1 cellular context compared by ENCODE assay signal in the genomic region with DNA sequence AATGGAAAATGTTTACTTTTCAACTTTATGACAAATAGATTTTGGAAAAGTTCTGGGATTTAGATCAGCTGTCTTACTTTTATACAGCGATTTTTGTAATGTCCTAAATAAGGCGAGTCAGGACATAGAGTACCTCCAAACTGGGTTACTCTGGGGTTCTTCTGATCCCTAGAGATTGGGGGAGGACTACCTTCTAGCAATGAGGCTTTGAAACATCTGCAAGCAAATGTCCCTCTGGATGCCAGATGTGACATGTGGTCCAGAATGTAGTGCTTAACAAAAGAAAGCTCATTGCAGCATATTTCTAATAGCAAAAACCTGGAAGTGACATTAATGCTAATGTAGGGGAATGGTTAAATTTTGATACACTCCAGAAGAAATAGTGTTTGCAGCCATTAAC.
TF ChIP-seq lines count a peak whose summit lies in the region.

No MANE protein-coding gene starts in this region.

TF ChIP-seq in SK-N-SH treated with all-trans-retinoic acid at 6 μM for 48 hours, 23 proteins besides CTCF, POLR2A, EP300 and RAD21 (continued from another document):
- TF ChIP-seq, protein P1, sequence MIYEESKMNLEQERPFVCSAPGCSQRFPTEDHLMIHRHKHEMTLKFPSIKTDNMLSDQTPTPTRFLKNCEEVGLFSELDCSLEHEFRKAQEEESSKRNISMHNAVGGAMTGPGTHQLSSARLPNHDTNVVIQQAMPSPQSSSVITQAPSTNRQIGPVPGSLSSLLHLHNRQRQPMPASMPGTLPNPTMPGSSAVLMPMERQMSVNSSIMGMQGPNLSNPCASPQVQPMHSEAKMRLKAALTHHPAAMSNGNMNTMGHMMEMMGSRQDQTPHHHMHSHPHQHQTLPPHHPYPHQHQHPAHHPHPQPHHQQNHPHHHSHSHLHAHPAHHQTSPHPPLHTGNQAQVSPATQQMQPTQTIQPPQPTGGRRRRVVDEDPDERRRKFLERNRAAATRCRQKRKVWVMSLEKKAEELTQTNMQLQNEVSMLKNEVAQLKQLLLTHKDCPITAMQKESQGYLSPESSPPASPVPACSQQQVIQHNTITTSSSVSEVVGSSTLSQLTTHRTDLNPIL (CRISPR knock-in tag; IDR thresholded peaks at IDR 0.05; ENCODE audit: low read depth): no peak
- TF ChIP-seq SNAI2 (CRISPR knock-in tag; IDR thresholded peaks at IDR 0.05) (no peak), BACH2 (CRISPR knock-in tag; IDR thresholded peaks at IDR 0.05; ENCODE audit: borderline replicate concordance) (no peak), CSDC2 (CRISPR knock-in tag; IDR thresholded peaks at IDR 0.05) (no peak), ZNF8 (CRISPR knock-in tag; IDR thresholded peaks at IDR 0.05) (no peak)
- TF ChIP-seq, protein P2, sequence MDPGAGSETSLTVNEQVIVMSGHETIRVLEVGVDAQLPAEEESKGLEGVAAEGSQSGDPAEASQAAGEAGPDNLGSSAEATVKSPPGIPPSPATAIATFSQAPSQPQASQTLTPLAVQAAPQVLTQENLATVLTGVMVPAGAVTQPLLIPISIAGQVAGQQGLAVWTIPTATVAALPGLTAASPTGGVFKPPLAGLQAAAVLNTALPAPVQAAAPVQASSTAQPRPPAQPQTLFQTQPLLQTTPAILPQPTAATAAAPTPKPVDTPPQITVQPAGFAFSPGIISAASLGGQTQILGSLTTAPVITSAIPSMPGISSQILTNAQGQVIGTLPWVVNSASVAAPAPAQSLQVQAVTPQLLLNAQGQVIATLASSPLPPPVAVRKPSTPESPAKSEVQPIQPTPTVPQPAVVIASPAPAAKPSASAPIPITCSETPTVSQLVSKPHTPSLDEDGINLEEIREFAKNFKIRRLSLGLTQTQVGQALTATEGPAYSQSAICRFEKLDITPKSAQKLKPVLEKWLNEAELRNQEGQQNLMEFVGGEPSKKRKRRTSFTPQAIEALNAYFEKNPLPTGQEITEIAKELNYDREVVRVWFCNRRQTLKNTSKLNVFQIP (CRISPR knock-in tag; IDR thresholded peaks at IDR 0.05; ENCODE audit: borderline replicate concordance, low read depth): no peak
- TF ChIP-seq, protein P3, sequence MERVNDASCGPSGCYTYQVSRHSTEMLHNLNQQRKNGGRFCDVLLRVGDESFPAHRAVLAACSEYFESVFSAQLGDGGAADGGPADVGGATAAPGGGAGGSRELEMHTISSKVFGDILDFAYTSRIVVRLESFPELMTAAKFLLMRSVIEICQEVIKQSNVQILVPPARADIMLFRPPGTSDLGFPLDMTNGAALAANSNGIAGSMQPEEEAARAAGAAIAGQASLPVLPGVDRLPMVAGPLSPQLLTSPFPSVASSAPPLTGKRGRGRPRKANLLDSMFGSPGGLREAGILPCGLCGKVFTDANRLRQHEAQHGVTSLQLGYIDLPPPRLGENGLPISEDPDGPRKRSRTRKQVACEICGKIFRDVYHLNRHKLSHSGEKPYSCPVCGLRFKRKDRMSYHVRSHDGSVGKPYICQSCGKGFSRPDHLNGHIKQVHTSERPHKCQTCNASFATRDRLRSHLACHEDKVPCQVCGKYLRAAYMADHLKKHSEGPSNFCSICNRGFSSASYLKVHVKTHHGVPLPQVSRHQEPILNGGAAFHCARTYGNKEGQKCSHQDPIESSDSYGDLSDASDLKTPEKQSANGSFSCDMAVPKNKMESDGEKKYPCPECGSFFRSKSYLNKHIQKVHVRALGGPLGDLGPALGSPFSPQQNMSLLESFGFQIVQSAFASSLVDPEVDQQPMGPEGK (CRISPR knock-in tag; IDR thresholded peaks at IDR 0.05; ENCODE audit: borderline replicate concordance): no peak
- TF ChIP-seq, protein P4, sequence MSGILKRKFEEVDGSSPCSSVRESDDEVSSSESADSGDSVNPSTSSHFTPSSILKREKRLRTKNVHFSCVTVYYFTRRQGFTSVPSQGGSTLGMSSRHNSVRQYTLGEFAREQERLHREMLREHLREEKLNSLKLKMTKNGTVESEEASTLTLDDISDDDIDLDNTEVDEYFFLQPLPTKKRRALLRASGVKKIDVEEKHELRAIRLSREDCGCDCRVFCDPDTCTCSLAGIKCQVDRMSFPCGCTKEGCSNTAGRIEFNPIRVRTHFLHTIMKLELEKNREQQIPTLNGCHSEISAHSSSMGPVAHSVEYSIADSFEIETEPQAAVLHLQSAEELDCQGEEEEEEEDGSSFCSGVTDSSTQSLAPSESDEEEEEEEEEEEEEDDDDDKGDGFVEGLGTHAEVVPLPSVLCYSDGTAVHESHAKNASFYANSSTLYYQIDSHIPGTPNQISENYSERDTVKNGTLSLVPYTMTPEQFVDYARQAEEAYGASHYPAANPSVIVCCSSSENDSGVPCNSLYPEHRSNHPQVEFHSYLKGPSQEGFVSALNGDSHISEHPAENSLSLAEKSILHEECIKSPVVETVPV (CRISPR knock-in tag; IDR thresholded peaks at IDR 0.05): no peak
